ENCODE assay signal across 1 cellular context in genomic region chr1:78619803-78620579, GRCh38.
A peak's percentile ranks its signal among the peaks of the same experiment; 100 is the strongest.
TF ChIP-seq lines count a peak whose summit lies in the region.

TSS of gene IFI44L (plus strand) at chr1:78620448. CDS start at chr1:78627916, 7,468 bp downstream.

TF ChIP-seq in GM12878, 131 proteins besides CTCF, POLR2A, EP300 and RAD21 (continued from another document):
- TF ChIP-seq RELA (IDR thresholded peaks at IDR 0.05; ENCODE audit: borderline replicate concordance, partially characterized antibody) (no peak), STAT1 (conservative IDR thresholded peaks at IDR 0.05) (peak; percentile 100), ZNF687 (IDR thresholded peaks at IDR 0.05) (no peak), MEF2B (IDR thresholded peaks at IDR 0.05; ENCODE audit: partially characterized antibody, poor library complexity, severe bottlenecking) (no peak), TAF1 (IDR thresholded peaks at IDR 0.05; ENCODE audit: borderline replicate concordance, low read depth, low read length) (peak; percentile 89), FOXM1 (IDR thresholded peaks at IDR 0.05; ENCODE audit: low read depth, low read length) (peak; percentile 53; the same call in 1 of the 2 replicates), MXI1 (IDR thresholded peaks at IDR 0.05; ENCODE audit: low read depth, low read length) (no peak), ZBTB40 (IDR thresholded peaks at IDR 0.05; ENCODE audit: borderline replicate concordance) (no peak), YBX1 (IDR thresholded peaks at IDR 0.05) (no peak), YY1 (IDR thresholded peaks at IDR 0.05; ENCODE audit: low read depth, low read length) (no peak), PAX5 (IDR thresholded peaks at IDR 0.05; ENCODE audit: borderline replicate concordance, low read depth, low read length) (no peak), ZBTB33 (IDR thresholded peaks at IDR 0.05) (no peak), ATF2 (IDR thresholded peaks at IDR 0.05; ENCODE audit: low read length) (peak; percentile 47; the same call in 1 of the 2 replicates), IKZF2 (IDR thresholded peaks at IDR 0.05) (peak; percentile 35 to 45), SPI1 (IDR thresholded peaks at IDR 0.05; ENCODE audit: borderline replicate concordance, insufficient read depth, low read depth, low read length) (no peak), RB1 (IDR thresholded peaks at IDR 0.05; ENCODE audit: borderline replicate concordance) (no peak), RELB (IDR thresholded peaks at IDR 0.05; ENCODE audit: low read depth) (peak; percentile 56; the same call in 1 of the 2 replicates), USF1 (IDR thresholded peaks at IDR 0.05; ENCODE audit: borderline replicate concordance, extremely low read length, insufficient read depth, low read depth, low read length) (no peak), CUX1 (IDR thresholded peaks at IDR 0.05; ENCODE audit: insufficient replicate concordance, low read depth, low read length) (peak; percentile 2), STAT3 (IDR thresholded peaks at IDR 0.05; ENCODE audit: low read depth, low read length) (0 out of 2 replicates have a peak, but pooled peaks have one; percentile 81), ZBED1 (IDR thresholded peaks at IDR 0.05; ENCODE audit: borderline replicate concordance) (0 out of 2 replicates have a peak, but pooled peaks have one; percentile 22), HDAC2 (IDR thresholded peaks at IDR 0.05) (no peak), SREBF1 (IDR thresholded peaks at IDR 0.05; ENCODE audit: low read length) (no peak), SUZ12 (IDR thresholded peaks at IDR 0.05; ENCODE audit: unreplicated experiment) (no peak), ATF7 (IDR thresholded peaks at IDR 0.05; ENCODE audit: low read depth) (0 out of 2 replicates have a peak, but pooled peaks have one; percentile 14), CBX5 (IDR thresholded peaks at IDR 0.05; ENCODE audit: low read depth) (no peak), NFIC (IDR thresholded peaks at IDR 0.05; ENCODE audit: low read depth, low read length) (peak; percentile 71), NR2F1 (conservative IDR thresholded peaks at IDR 0.05) (no peak), CEBPB (IDR thresholded peaks at IDR 0.05; ENCODE audit: borderline replicate concordance in 1 of 2, low read depth in 2 of 2, low read length in 2 of 2) (0 out of 4 replicates have a peak, but pooled peaks of 1 of the 2 experiments have one; percentile 59), IRF3 (IDR thresholded peaks at IDR 0.05) (no peak), BCL3 (IDR thresholded peaks at IDR 0.05; ENCODE audit: borderline replicate concordance, insufficient read depth, low read depth, low read length, poor library complexity, severe bottlenecking) (no peak), JUND (IDR thresholded peaks at IDR 0.05; ENCODE audit: low read depth, low read length) (no peak), WRNIP1 (IDR thresholded peaks at IDR 0.05; ENCODE audit: borderline replicate concordance, low read depth, low read length) (no peak), GATAD2B (conservative IDR thresholded peaks at IDR 0.05; ENCODE audit: low read depth) (no peak), MEF2A (IDR thresholded peaks at IDR 0.05; ENCODE audit: insufficient read depth, low read depth, low read length) (no peak), ZNF24 (IDR thresholded peaks at IDR 0.05) (no peak)
